ENCODE assay signal across 16 cellular contexts in the genomic region with DNA sequence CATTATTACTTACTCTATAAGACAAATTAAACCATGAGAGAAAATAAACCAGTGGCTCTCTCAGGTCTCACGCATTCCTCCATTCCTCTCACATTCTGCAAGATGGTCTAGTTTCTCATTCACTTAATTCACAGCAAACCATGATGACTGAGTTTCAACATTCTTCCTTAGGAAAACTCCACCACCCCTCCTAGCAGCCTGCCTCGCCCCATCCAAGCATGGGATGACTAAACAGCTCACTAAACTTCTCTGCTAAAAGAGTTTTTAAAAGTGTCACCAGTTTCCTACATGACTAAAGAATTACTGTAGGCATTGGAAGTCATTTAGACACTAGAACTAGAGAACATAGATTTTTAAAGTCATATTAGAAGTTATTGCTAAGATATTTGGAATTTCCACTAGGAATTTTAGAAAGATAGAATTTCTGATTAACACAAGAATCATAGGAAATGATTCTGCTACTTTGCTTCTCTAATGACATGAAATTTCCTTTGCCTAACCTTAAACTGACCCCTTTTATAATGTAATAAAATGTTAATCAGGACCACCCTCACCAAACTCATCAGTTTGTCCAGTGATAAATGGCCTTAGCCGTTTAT. TPM values are rescaled to one million over a fixed set of nuclear protein-coding genes. Genes with fewer than 3 reads are reported as not detected.
DNase-seq lines count a peak whose midpoint lies in the region; ATAC-seq and TF ChIP-seq lines count a peak whose summit lies in the region.
"Had no signal": no experiment of that assay in that cellular context is flagged by ENCODE, and none has a peak within 500 bp of the region (broad histone marks: within the 10 kb centered on the region; RNA-seq: fewer than 3 reads in every experiment).

No MANE protein-coding gene starts in this region.

- no peak for ATAC-seq in GM21515 (IDR thresholded peaks at IDR 0.05; ENCODE audit: unreplicated experiment)
- ATAC-seq: psoas muscle; stimulated activated effector memory CD8-positive, alpha-beta T cell treated with anti-CD3 and anti-CD28 coated beads, Interleukin-12 subunit alpha, Interleukin-12 subunit beta, amount 100 ng/mL, for 72 hours had no signal

- H3K9me3 ChIP-seq in mesodermal cell (ENCODE audit: control insufficient read depth, low read length): no peaks in the 10 kb centered on the region
- H3K9me3 ChIP-seq: psoas muscle had no signal

- H3K36me3 ChIP-seq in mesodermal cell (ENCODE audit: control insufficient read depth, insufficient read depth, low read length): no peaks in the 10 kb centered on the region
- H3K36me3 ChIP-seq: BLaER1 treated with 17β-estradiol and CSF1 and Interleukin-3, amounts not matched to agents 10 nM and 100 nM had no signal

- H3K4me3 ChIP-seq in AG10803 (ENCODE audit: low read length): no peak overlapping the region
- no peak overlapping the region for H3K4me3 ChIP-seq in mesodermal cell (ENCODE audit: extremely low read depth, insufficient read depth, low read length, poor library complexity, severe bottlenecking)
- H3K4me3 ChIP-seq: BLaER1 treated with 17β-estradiol and CSF1 and Interleukin-3, amounts not matched to agents 10 nM and 100 nM; psoas muscle had no signal

- DNase-seq in AG10803 (ENCODE audit: low read depth): peak; percentile 83
- DNase-seq in NCI-H226: peak; percentile 67
- DNase-seq in dedifferentiated amniotic fluid mesenchymal stem cell (ENCODE audit: extremely low spot score): peak; percentile 78
- DNase-seq in HUDEP-2 (lab: John Stamatoyannopoulos, UW; ENCODE audit: unreplicated experiment in 76 of 76): no peak
- DNase-seq in T-helper 1 cell: no peak
- no peak for DNase-seq in putamen (ENCODE audit: low spot score)
- DNase-seq: activated CD4-positive, CD25-positive, alpha-beta regulatory T cell; activated T-cell treated with anti-CD3 and anti-CD28 coated beads for 4 hours; kidney; NCI-H2081; psoas muscle; stimulated activated CD4-positive, alpha-beta T cell treated with anti-CD3 and anti-CD28 coated beads, Interleukin-4, amount 100 ng/mL, for 24 hours had no signal

- H3K27ac ChIP-seq in mesodermal cell (ENCODE audit: low read depth, low read length, severe bottlenecking): peak overlapping the region; percentile 7
- H3K27ac ChIP-seq: BLaER1 treated with 17β-estradiol and CSF1 and Interleukin-3, amounts not matched to agents 10 nM and 100 nM; psoas muscle had no signal

- H3K4me1 ChIP-seq in mesodermal cell (ENCODE audit: control insufficient read depth, insufficient read depth, low read length, poor library complexity, severe bottlenecking): peaks cover 35% of the 10 kb centered on the region
- H3K4me1 ChIP-seq: psoas muscle had no signal

- no peak for TF ChIP-seq CTCF in AG10803 (conservative IDR thresholded peaks at IDR 0.05; ENCODE audit: low read length)

- WGBS in mesodermal cell (ENCODE audit: insufficient coverage in 2 of 2), 2 experiments: 75 to 100% methylated on average over 1 to 2 of the region's 3 CpGs

RNA-seq across cellular contexts. Expression of a gene that starts 5.5 kb away (rescaled TPM):
- 26.3 TPM for polyA plus RNA-seq in mesodermal cell (2013, experiment 1 of 2)
- 29.9 TPM for polyA plus RNA-seq in mesodermal cell (2013, experiment 2 of 2)

RNA-seq across cellular contexts. Expression of a gene that starts 33.2 kb away (rescaled TPM):
- not detected for polyA plus RNA-seq in mesodermal cell (2013, experiment 1 of 2)
- polyA plus RNA-seq in mesodermal cell (2013, experiment 2 of 2): not detected

Comparison
In these comparisons a context has a peak if more than half of its experiments do, and no peak if none do; other contexts are left out.
1. DNase-seq: peak in AG10803 (single experiment), NCI-H226 (single experiment) and dedifferentiated amniotic fluid mesenchymal stem cell (single experiment); none in HUDEP-2 (0 of 76), T-helper 1 cell (0 of 5) and putamen (single experiment).